ENCODE assay signal across 13 cellular contexts in the genomic region with DNA sequence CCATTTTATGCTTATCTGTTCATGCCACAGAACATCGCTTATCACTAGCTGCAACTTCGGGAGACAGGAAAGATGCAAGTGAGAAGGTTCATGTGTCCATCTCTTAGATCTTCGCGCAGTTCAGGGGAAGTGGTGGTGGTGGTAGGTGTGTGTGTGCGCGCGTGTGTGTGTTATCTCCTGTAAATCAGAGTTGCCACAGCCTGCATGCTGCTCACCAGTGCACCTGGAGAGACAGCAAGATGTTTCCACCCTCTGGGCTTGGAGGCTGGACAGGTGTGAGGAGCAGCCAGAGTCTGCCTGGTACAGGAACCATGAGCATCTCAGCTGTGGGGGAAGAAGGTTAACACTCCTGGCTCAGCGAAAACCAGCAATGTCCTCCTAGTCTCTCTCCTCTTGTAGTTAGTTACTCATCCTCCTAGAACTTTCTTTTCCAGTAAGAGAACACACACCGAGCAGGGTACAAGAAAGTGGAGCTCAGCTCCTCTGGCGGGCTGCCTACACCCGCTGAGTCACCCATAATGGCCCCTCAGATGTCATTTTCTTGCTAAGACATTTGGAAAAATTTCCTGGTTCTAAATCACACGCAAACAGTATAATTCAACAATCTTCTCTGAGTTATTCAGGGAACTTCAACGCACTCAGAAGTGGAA. TPM values are rescaled to one million over a fixed set of nuclear protein-coding genes. Genes with fewer than 3 reads are reported as not detected.
DNase-seq lines count a peak whose midpoint lies in the region; ATAC-seq and TF ChIP-seq lines count a peak whose summit lies in the region.
"Had no signal": no experiment of that assay in that cellular context is flagged by ENCODE, and none has a peak within 500 bp of the region (broad histone marks: within the 10 kb centered on the region; RNA-seq: fewer than 3 reads in every experiment).

No MANE protein-coding gene starts in this region.

- peaks cover 0 to 13% (median 0%) of the 10 kb centered on the region in 11 experiments; a peak in 2 of 22 replicates for H3K36me3 ChIP-seq in BLaER1 treated with 17β-estradiol and CSF1 and Interleukin-3, amounts not matched to agents 10 nM and 100 nM
- no peaks in the 10 kb centered on the region for H3K36me3 ChIP-seq in mucosa of descending colon (ENCODE audit: low read depth)

- H3K4me2 ChIP-seq in BLaER1 treated with 17β-estradiol and CSF1 and Interleukin-3, amounts not matched to agents 10 nM and 100 nM, result peak overlapping the region in 7 of 11 experiments; percentile 7 to 47 (median 24); a peak in 7 of 22 replicates

- intact Hi-C loops in mucosa of descending colon (cut with DNase I, micrococcal nuclease), result no loop called here

- peak; percentile 92 for DNase-seq in M059J (ENCODE audit: low read depth)
- DNase-seq in amniotic epithelial cell (ENCODE audit: low read depth), result peak; percentile 36
- no peak for DNase-seq in mucosa of descending colon
- no peak for DNase-seq in GF-D8 (lab: John Stamatoyannopoulos, UW)
- no peak for DNase-seq in NCI-H1694 treated with DMSO at 0.1 percent for 48 hours (lab: John Stamatoyannopoulos, UW)
- no peak for DNase-seq in C1 segment of cervical spinal cord (lab: John Stamatoyannopoulos, UW)
- DNase-seq: DMS153, left cardiac atrium, NCI-H524 treated with DMSO at 0.1 percent for 48 hours had no signal

- H3K4me3 ChIP-seq in BLaER1 treated with 17β-estradiol and CSF1 and Interleukin-3, amounts not matched to agents 10 nM and 100 nM, result no peak overlapping the region
- no peak overlapping the region for H3K4me3 ChIP-seq in mucosa of descending colon

- H3K27me3 ChIP-seq in BLaER1 treated with 17β-estradiol and CSF1 and Interleukin-3, amounts not matched to agents 10 nM and 100 nM, result no peaks in the 10 kb centered on the region

- no peaks in the 10 kb centered on the region for H3K9me3 ChIP-seq in BLaER1 treated with 17β-estradiol and CSF1 and Interleukin-3, amounts not matched to agents 10 nM and 100 nM (replicated peaks in 1 of 11)
- H3K9me3 ChIP-seq in mucosa of descending colon, result no peaks in the 10 kb centered on the region

- peak; percentile 17 for ATAC-seq in mucosa of descending colon
- ATAC-seq in HG03159 (IDR thresholded peaks at IDR 0.05; ENCODE audit: unreplicated experiment), result no peak

- H4K20me1 ChIP-seq in BLaER1 treated with 17β-estradiol and CSF1 and Interleukin-3, amounts not matched to agents 10 nM and 100 nM, result peaks cover 0 to 28% (median 3%) of the 10 kb centered on the region in 11 experiments; a peak in 7 of 22 replicates

- TF ChIP-seq CTCF in mucosa of descending colon (IDR thresholded peaks at IDR 0.05), result no peak

- peak overlapping the region in 2 of 11 experiments; percentile 11 to 18; a peak in 2 of 22 replicates for H3K9ac ChIP-seq in BLaER1 treated with 17β-estradiol and CSF1 and Interleukin-3, amounts not matched to agents 10 nM and 100 nM

- no peak overlapping the region for H3K27ac ChIP-seq in BLaER1 treated with 17β-estradiol and CSF1 and Interleukin-3, amounts not matched to agents 10 nM and 100 nM

- H3K4me1 ChIP-seq in BLaER1 treated with 17β-estradiol and CSF1 and Interleukin-3, amounts not matched to agents 10 nM and 100 nM, result peaks cover 30 to 62% (median 45%) of the 10 kb centered on the region in 10 experiments
- no peaks in the 10 kb centered on the region for H3K4me1 ChIP-seq in mucosa of descending colon (ENCODE audit: low read depth)

RNA-seq across cellular contexts. Expression of a gene that starts 5.1 kb away (rescaled TPM):
- total RNA-seq in M059J (2014; rRNA removed; shearing (Covaris generic)), result 0.17 TPM in 1 of 2 replicates, not detected in the other
- not detected for total RNA-seq in mucosa of descending colon
- total RNA-seq: endothelial cell of umbilical vein, LHCN-M2 had no signal

RNA-seq across cellular contexts. Expression of a gene that starts 7.0 kb away (rescaled TPM):
- total RNA-seq in M059J (2014; rRNA removed; shearing (Covaris generic)), result 12.4 and 14.9 TPM in 2 replicates
- 100 to 1,000 TPM; 269 to 272 (median 271) TPM for total RNA-seq in mucosa of descending colon

RNA-seq across cellular contexts. Expression of a gene that starts 18.1 kb away (rescaled TPM):
- 71.7 and 100 TPM in 2 replicates for total RNA-seq in M059J (2014; rRNA removed; shearing (Covaris generic))
- total RNA-seq in mucosa of descending colon, result 10 to 100 TPM; 65.4 to 76.1 (median 71.3) TPM

RNA-seq across cellular contexts. Expression of a gene that starts 28.5 kb away (rescaled TPM):
- total RNA-seq in M059J (2014; rRNA removed; shearing (Covaris generic)), result 112 and 114 TPM in 2 replicates
- 100 to 1,000 TPM in 2 of 3 donors, 10 to 100 TPM in 1; 82.3 to 142 (median 121) TPM for total RNA-seq in mucosa of descending colon

RNA-seq across cellular contexts. Expression of a gene that starts 33.0 kb away (rescaled TPM):
- total RNA-seq in M059J (2014; rRNA removed; shearing (Covaris generic)), result 64.8 and 85.1 TPM in 2 replicates
- 10 to 100 TPM; 47.9 to 51.7 (median 50.0) TPM for total RNA-seq in mucosa of descending colon

Comparison
In these comparisons a context has a peak if more than half of its experiments do, and no peak if none do; other contexts are left out.
1. DNase-seq: peak in M059J (single experiment) and amniotic epithelial cell (single experiment); none in mucosa of descending colon (0 of 3), GF-D8 (single experiment), NCI-H1694 treated with DMSO at 0.1 percent for 48 hours (single experiment) and C1 segment of cervical spinal cord (0 of 14).
2. RNA of a gene that starts 7.0 kb away (total RNA-seq): 269 to 272 TPM in mucosa of descending colon; 12.4 to 14.9 TPM in M059J; every median in the first group is over 10 times any median in the second.